17 cellular contexts compared by ENCODE assay signal in the genomic region with DNA sequence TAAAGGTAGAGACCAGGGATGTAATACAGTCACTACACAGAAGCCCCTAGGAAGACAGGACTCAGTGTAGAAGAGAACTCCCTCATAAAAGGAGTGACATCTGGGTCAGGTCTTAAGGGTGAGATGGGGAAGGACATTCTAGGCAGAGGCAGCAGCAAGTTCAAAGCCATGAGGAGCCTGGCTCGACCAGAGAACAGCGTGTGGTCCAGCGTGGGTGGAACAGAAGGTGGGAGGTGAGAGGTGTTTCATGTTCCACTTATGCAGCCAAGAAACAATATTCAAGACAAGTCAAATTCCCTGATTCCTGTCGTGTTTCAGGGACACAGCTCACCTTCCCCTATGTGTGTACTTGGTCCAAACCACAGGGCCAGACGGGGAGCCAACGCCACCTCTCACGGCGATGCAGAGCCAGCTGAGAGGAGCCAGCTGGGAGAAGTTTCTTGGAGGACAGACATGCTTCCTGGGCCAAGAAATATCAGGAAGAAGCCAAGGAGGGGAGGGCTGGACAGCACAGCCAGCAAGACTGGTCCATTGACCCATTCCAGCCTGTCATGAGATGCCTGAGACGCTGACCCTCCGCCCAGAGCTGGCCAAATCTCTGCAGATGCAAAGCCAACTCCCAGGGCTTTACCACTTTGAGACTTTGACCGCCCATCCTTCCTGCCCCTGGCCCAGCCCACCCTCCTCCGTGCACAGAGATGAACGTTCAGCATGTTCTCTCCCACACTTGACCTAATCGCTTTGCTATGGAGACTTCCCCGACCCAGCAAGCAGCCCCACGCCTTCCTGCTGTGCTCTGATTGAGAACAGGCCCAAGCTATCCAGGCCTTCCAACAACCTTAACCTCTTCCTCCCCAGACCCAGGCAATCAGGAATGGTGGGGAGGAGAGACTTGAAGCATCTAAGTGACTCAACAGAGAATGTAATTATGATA. TPM values are rescaled to one million over a fixed set of nuclear protein-coding genes. Genes with fewer than 3 reads are reported as not detected.
DNase-seq lines count a peak whose midpoint lies in the region; ATAC-seq, FAIRE-seq and TF ChIP-seq lines count a peak whose summit lies in the region.
"Had no signal": no experiment of that assay in that cellular context is flagged by ENCODE, and none has a peak within 500 bp of the region (broad histone marks: within the 10 kb centered on the region; RNA-seq: fewer than 3 reads in every experiment).

No MANE protein-coding gene starts in this region.

- no peak overlapping the region for H2BK5ac ChIP-seq in H1 (ENCODE audit: low read depth, low read length)

- H3K9me3 ChIP-seq in HEK293 (ENCODE audit: control insufficient read depth, insufficient read depth, low read depth, low read length) (no peaks in the 10 kb centered on the region), H1 (ENCODE audit: insufficient read depth in 2 of 2, low read depth in 1 of 2, low read length in 1 of 2) (no peaks in the 10 kb centered on the region)
- H3K9me3 ChIP-seq: HAP-1 had no signal

- H2BK20ac ChIP-seq in H1 (ENCODE audit: low read length): no peak overlapping the region

- no peak overlapping the region for H3K4ac ChIP-seq in H1 (replicated peaks; ENCODE audit: insufficient read length, low read depth, low read length)

- no peaks in the 10 kb centered on the region for H3K36me3 ChIP-seq in HEK293 (ENCODE audit: control insufficient read depth in 2 of 2, insufficient read depth in 1 of 2, low read length in 2 of 2)
- H3K36me3 ChIP-seq in H1 (ENCODE audit: control insufficient read depth in 2 of 4, insufficient read depth in 4 of 4, low read length in 3 of 4): no peaks in the 10 kb centered on the region
- H3K36me3 ChIP-seq: HAP-1 had no signal

- no peak overlapping the region for H3K9ac ChIP-seq in H1 (replicated peaks in 1 of 4; ENCODE audit: extremely low read depth in 1 of 4, low read depth in 3 of 4, low read length in 3 of 4)

- H3K56ac ChIP-seq in H1 (replicated peaks; ENCODE audit: insufficient read length, low read depth, low read length): no peak overlapping the region

- no peak overlapping the region for H3K18ac ChIP-seq in H1 (ENCODE audit: extremely low read depth, low read length)

- H3K4me3 ChIP-seq in HEK293 (ENCODE audit: low read depth, low read length) (no peak overlapping the region), H1 (ENCODE audit: extremely low read depth in 1 of 4, insufficient read depth in 2 of 4, low read depth in 3 of 4, low read length in 4 of 4) (no peak overlapping the region)
- H3K4me3 ChIP-seq: dorsolateral prefrontal cortex, HAP-1, skin epidermis had no signal

- H4K91ac ChIP-seq in H1 (replicated peaks; ENCODE audit: insufficient read length, low read length): no peak overlapping the region

- H4K20me1 ChIP-seq in H1 (replicated peaks in 1 of 2; ENCODE audit: control insufficient read depth in 1 of 2, insufficient read depth in 2 of 2, low read length in 2 of 2): no peaks in the 10 kb centered on the region

- FAIRE-seq in H1 (lab: Jason Lieb, UNC): no peak

- no peak overlapping the region for H2BK15ac ChIP-seq in H1 (ENCODE audit: low read length)

- 87% methylated on average over 15 of the region's 16 CpGs; no CpG with 5 or more reads in 1 of the 2 experiments for WGBS in H1 (ENCODE audit: extremely low coverage in 1 of 2, insufficient coverage in 1 of 2, insufficient read length in 1 of 2, insufficient replicate concordance in 2 of 2, low coverage in 1 of 2, low lambda C conversion rate in 2 of 2, missing lambda C conversion rate in 1 of 2), 2 experiments

- no peak overlapping the region for H2BK120ac ChIP-seq in H1 (replicated peaks; ENCODE audit: low read depth, low read length)

- H3K79me2 ChIP-seq in H1 (ENCODE audit: control insufficient read depth in 1 of 2, insufficient read depth in 2 of 2, low read length in 2 of 2): no peaks in the 10 kb centered on the region

- no peaks in the 10 kb centered on the region for H3K27me3 ChIP-seq in H1 (replicated peaks in 1 of 4; ENCODE audit: control insufficient read depth in 3 of 4, extremely low read depth in 1 of 4, insufficient read depth in 3 of 4, low read length in 3 of 4)
- H3K27me3 ChIP-seq: dorsolateral prefrontal cortex had no signal

- no peak overlapping the region for H3K27ac ChIP-seq in HEK293 (ENCODE audit: extremely low read depth, low read depth, low read length)
- H3K27ac ChIP-seq in H1 (ENCODE audit: low read depth, low read length): no peak overlapping the region

- ATAC-seq in left lobe of liver: peak; percentile 56
- no peak for ATAC-seq in HG02870 (IDR thresholded peaks at IDR 0.05; ENCODE audit: unreplicated experiment)
- no peak for ATAC-seq in GM18502 (IDR thresholded peaks at IDR 0.05; ENCODE audit: poor library complexity, unreplicated experiment)

- H3K14ac ChIP-seq in H1 (ENCODE audit: insufficient read length): no peak overlapping the region

- CTCF ChIA-PET in HEK293 (lab: Yijun Ruan, JAX) (interaction anchor here (0.6 to 1.2 kb wide), 3 partner anchors 38 to 307 kb away, joined by 3 to 4 read pairs (median 4); no protein-coding TSS in a partner anchor), H1 (lab: Charles Lee; ENCODE audit: partially characterized antibody) (interaction anchor here (1.0 to 1.6 kb wide), 2 partner anchors 8 to 36 kb away, joined by 3 to 10 read pairs; no protein-coding TSS in a partner anchor)

- H2AFZ ChIP-seq in H1 (ENCODE audit: low read length): peak overlapping the region; percentile 17; the same call in 1 of the 2 replicates

- DNase-seq in H1 (ENCODE audit: low read depth in 1 of 2, low spot score in 2 of 2) (no peak), left lobe of liver (ENCODE audit: low spot score) (peak; percentile 45), pons (ENCODE audit: low spot score) (no peak), activated T-cell treated with anti-CD3 and anti-CD28 coated beads for 4 hours (no peak)
- peak; percentile 15 for DNase-seq in stimulated activated CD8-positive, alpha-beta memory T cell treated with anti-CD3 and anti-CD28 coated beads, Interleukin-4, amount 100 ng/mL, for 48 hours
- DNase-seq: activated CD4-positive, alpha-beta T cell treated with anti-CD3 and anti-CD28 coated beads, Interleukin-2, amount 10 ng/mL, durations not matched to agents 7 days and 5 days; CD4-positive, alpha-beta T cell; KBM-7; naive B cell; OCI-M1; T-helper 1 cell had no signal

- no peak overlapping the region for H3K23ac ChIP-seq in H1 (ENCODE audit: insufficient read length)

- TF ChIP-seq EP300 in H1 (IDR thresholded peaks at IDR 0.05; ENCODE audit: borderline replicate concordance in 1 of 2, low read depth in 2 of 2, low read length in 2 of 2): no peak

- H3K79me1 ChIP-seq in H1 (ENCODE audit: low read depth, low read length): no peaks in the 10 kb centered on the region

- TF ChIP-seq POLR2A in H1 (IDR thresholded peaks at IDR 0.05; ENCODE audit: control extremely low read depth in 1 of 2, low read depth in 2 of 2, low read length in 2 of 2): no peak

- TF ChIP-seq CTCF in HEK293 (tag by site-specific recombination; IDR thresholded peaks at IDR 0.05) (no peak), H1 (IDR thresholded peaks at IDR 0.05; ENCODE audit: control extremely low read depth in 1 of 3, insufficient read depth in 1 of 3, low read depth in 1 of 3, low read length in 3 of 3) (no peak)

- no peak overlapping the region for H4K5ac ChIP-seq in H1 (ENCODE audit: insufficient read length, low read depth, low read length)

- H3K4me2 ChIP-seq in H1 (ENCODE audit: insufficient read depth in 1 of 2, low read depth in 2 of 2, low read length in 2 of 2): peak overlapping the region in 1 of 2 experiments; percentile 24; a peak in 1 of 4 replicates

- POLR2A ChIA-PET in HEK293 (lab: Yijun Ruan, JAX) (interaction anchor here (0.5 kb wide), 1 partner anchor 106 kb away, joined by 6 read pairs; no protein-coding TSS in a partner anchor), H1 (lab: Charles Lee; ENCODE audit: partially characterized antibody) (interaction anchor here (0.5 to 1.1 kb wide), 2 partner anchors 11 to 26 kb away, joined by 3 read pairs; no protein-coding TSS in a partner anchor)

- H2BK12ac ChIP-seq in H1 (ENCODE audit: low read depth, low read length): no peak overlapping the region

- H3K4me1 ChIP-seq in HEK293 (ENCODE audit: control insufficient read depth, insufficient read depth, low read length) (peaks cover 3% of the 10 kb centered on the region; the same call in 1 of the 2 replicates), H1 (replicated peaks in 1 of 4; ENCODE audit: control insufficient read depth in 3 of 4, insufficient read depth in 4 of 4, low read length in 3 of 4) (peaks cover 0 to 2% (median 0%) of the 10 kb centered on the region in 4 experiments; a peak in 2 of 7 replicates)
- H3K4me1 ChIP-seq: HAP-1 had no signal

- H2AK5ac ChIP-seq in H1 (ENCODE audit: low read depth, low read length): no peak overlapping the region

- no peaks in the 10 kb centered on the region for H3K23me2 ChIP-seq in H1 (ENCODE audit: low read depth, low read length)

- TF ChIP-seq RAD21 in H1 (IDR thresholded peaks at IDR 0.05 in 1 of 2, conservative IDR thresholded peaks at IDR 0.05 in 1 of 2; ENCODE audit: low read depth in 2 of 2, low read length in 2 of 2): no peak

- no peak overlapping the region for H4K8ac ChIP-seq in H1 (ENCODE audit: extremely low read depth, insufficient read depth, low read length)

TF ChIP-seq in HEK293, 187 proteins besides CTCF, POLR2A, EP300 and RAD21 (continues in another document):
- no peak for TF ChIP-seq ZNF266 (tag by site-specific recombination; IDR thresholded peaks at IDR 0.05; ENCODE audit: low read depth)
- no peak for TF ChIP-seq GLI4 (tag by site-specific recombination; IDR thresholded peaks at IDR 0.05)
- no peak for TF ChIP-seq KLF1 (tag by site-specific recombination; IDR thresholded peaks at IDR 0.05)
- TF ChIP-seq ZNF76 (tag by site-specific recombination; IDR thresholded peaks at IDR 0.05; ENCODE audit: borderline replicate concordance, low read depth): no peak

TF ChIP-seq in H1, 55 proteins besides CTCF, POLR2A, EP300 and RAD21 (continues in another document):
- TF ChIP-seq POLR2AphosphoS5 (IDR thresholded peaks at IDR 0.05; ENCODE audit: low read depth, low read length) (no peak), TBP (IDR thresholded peaks at IDR 0.05; ENCODE audit: low read depth, low read length) (no peak), CHD2 (IDR thresholded peaks at IDR 0.05; ENCODE audit: low read length) (no peak), SIN3A (conservative IDR thresholded peaks at IDR 0.05 in 1 of 2, IDR thresholded peaks at IDR 0.05 in 1 of 2; ENCODE audit: low read depth in 1 of 2, low read length in 2 of 2) (no peak)

RNA-seq across cellular contexts. Expression of a gene that starts 12.1 kb away (rescaled TPM):
- total RNA-seq in H1 (2021; fragmentation: NEBNext Ultra II Directional; extraction: Animal tissue kit (Norgen Biotek cat#: 25700)): 9.0 and 9.5 TPM in 2 replicates
- polyA plus RNA-seq in H1 (2011; rRNA removed): 4.1 and 4.9 TPM in 2 replicates
- polyA plus RNA-seq in H1 (2011; cell fraction: cytosol; rRNA removed): 5.0 TPM
- polyA plus RNA-seq in H1 (2011; cell fraction: nucleus; rRNA removed): 4.7 TPM
- 5.3 to 7.8 TPM (median 6.5 TPM) in 4 replicates for polyA plus RNA-seq in H1 (2012, experiment 1 of 2)
- polyA plus RNA-seq in H1 (2012, experiment 2 of 2): 2.8 TPM
- polyA plus RNA-seq in H1 (2013, experiment 1 of 2): 4.9 TPM
- 5.5 TPM for polyA plus RNA-seq in H1 (2013, experiment 2 of 2)
- 8.7 and 12.3 TPM in 2 replicates for polyA minus RNA-seq in H1 (2011; rRNA and poly(A)+ RNA removed)
- 5.4 TPM for polyA minus RNA-seq in H1 (2011; cell fraction: cytosol; rRNA and poly(A)+ RNA removed)
- 5.3 TPM for polyA minus RNA-seq in H1 (2011; cell fraction: nucleus; rRNA and poly(A)+ RNA removed)
- total RNA-seq in left lobe of liver: 2.4 TPM

Comparison
In these comparisons a context has a peak if more than half of its experiments do, and no peak if none do; other contexts are left out.
1. DNase-seq: peak in left lobe of liver (single experiment) and stimulated activated CD8-positive, alpha-beta memory T cell treated with anti-CD3 and anti-CD28 coated beads, Interleukin-4, amount 100 ng/mL, for 48 hours (single experiment); none in H1 (0 of 2), pons (single experiment) and activated T-cell treated with anti-CD3 and anti-CD28 coated beads for 4 hours (single experiment).